In the genomic region with DNA sequence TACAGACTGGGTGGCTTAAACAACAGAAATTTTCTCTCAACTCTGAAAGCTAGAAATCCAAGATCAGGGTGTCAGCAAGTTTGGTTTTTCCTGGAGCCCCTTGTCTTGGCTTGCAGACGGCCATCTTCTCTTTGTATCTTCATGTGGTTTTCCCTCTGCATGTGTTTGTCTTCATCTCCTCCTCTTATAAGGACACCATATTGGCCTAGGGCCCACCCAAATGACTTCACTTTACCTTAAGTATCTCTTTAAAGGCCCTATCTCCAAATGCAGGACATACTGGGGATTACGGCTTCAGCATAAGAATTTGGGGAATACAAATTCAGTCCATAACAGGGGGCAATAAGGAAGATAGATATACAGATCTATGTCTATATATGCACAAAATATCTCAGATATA, we compare ENCODE assay signal across 3 cellular contexts.
TF ChIP-seq lines count a peak whose summit lies in the region.

No MANE protein-coding gene starts in this region.

TF ChIP-seq in HCT116, 20 proteins besides CTCF, POLR2A, EP300 and RAD21:
- TF ChIP-seq SIN3A (IDR thresholded peaks at IDR 0.05; ENCODE audit: low read depth) = no peak
- no peak for TF ChIP-seq FOSL1 (IDR thresholded peaks at IDR 0.05; ENCODE audit: low read depth)
- TF ChIP-seq TCF7L2 (IDR thresholded peaks at IDR 0.05; ENCODE audit: borderline replicate concordance, extremely low read depth, insufficient read depth, insufficient read length) = no peak
- no peak for TF ChIP-seq ELF1 (IDR thresholded peaks at IDR 0.05; ENCODE audit: borderline replicate concordance, low read depth)
- TF ChIP-seq, protein P1, sequence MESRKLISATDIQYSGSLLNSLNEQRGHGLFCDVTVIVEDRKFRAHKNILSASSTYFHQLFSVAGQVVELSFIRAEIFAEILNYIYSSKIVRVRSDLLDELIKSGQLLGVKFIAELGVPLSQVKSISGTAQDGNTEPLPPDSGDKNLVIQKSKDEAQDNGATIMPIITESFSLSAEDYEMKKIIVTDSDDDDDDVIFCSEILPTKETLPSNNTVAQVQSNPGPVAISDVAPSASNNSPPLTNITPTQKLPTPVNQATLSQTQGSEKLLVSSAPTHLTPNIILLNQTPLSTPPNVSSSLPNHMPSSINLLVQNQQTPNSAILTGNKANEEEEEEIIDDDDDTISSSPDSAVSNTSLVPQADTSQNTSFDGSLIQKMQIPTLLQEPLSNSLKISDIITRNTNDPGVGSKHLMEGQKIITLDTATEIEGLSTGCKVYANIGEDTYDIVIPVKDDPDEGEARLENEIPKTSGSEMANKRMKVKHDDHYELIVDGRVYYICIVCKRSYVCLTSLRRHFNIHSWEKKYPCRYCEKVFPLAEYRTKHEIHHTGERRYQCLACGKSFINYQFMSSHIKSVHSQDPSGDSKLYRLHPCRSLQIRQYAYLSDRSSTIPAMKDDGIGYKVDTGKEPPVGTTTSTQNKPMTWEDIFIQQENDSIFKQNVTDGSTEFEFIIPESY (IDR thresholded peaks at IDR 0.05; ENCODE audit: extremely low read depth, insufficient replicate concordance, low read length) = no peak
- no peak for TF ChIP-seq JUND (IDR thresholded peaks at IDR 0.05)
- no peak for TF ChIP-seq ZNF274 (IDR thresholded peaks at IDR 0.05; ENCODE audit: low read depth, low read length)
- no peak for TF ChIP-seq SP1 (IDR thresholded peaks at IDR 0.05; ENCODE audit: low read depth)
- TF ChIP-seq, protein P2, sequence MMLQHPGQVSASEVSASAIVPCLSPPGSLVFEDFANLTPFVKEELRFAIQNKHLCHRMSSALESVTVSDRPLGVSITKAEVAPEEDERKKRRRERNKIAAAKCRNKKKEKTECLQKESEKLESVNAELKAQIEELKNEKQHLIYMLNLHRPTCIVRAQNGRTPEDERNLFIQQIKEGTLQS (IDR thresholded peaks at IDR 0.05) = no peak
- no peak for TF ChIP-seq YY1 (IDR thresholded peaks at IDR 0.05; ENCODE audit: extremely low read depth, insufficient replicate concordance, low read depth, low read length)
- no peak for TF ChIP-seq EGR1 (IDR thresholded peaks at IDR 0.05; ENCODE audit: low read depth)
- TF ChIP-seq, protein P3, sequence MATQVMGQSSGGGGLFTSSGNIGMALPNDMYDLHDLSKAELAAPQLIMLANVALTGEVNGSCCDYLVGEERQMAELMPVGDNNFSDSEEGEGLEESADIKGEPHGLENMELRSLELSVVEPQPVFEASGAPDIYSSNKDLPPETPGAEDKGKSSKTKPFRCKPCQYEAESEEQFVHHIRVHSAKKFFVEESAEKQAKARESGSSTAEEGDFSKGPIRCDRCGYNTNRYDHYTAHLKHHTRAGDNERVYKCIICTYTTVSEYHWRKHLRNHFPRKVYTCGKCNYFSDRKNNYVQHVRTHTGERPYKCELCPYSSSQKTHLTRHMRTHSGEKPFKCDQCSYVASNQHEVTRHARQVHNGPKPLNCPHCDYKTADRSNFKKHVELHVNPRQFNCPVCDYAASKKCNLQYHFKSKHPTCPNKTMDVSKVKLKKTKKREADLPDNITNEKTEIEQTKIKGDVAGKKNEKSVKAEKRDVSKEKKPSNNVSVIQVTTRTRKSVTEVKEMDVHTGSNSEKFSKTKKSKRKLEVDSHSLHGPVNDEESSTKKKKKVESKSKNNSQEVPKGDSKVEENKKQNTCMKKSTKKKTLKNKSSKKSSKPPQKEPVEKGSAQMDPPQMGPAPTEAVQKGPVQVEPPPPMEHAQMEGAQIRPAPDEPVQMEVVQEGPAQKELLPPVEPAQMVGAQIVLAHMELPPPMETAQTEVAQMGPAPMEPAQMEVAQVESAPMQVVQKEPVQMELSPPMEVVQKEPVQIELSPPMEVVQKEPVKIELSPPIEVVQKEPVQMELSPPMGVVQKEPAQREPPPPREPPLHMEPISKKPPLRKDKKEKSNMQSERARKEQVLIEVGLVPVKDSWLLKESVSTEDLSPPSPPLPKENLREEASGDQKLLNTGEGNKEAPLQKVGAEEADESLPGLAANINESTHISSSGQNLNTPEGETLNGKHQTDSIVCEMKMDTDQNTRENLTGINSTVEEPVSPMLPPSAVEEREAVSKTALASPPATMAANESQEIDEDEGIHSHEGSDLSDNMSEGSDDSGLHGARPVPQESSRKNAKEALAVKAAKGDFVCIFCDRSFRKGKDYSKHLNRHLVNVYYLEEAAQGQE (IDR thresholded peaks at IDR 0.05; ENCODE audit: low read depth) = no peak
- no peak for TF ChIP-seq POLR2AphosphoS5 (IDR thresholded peaks at IDR 0.05; ENCODE audit: low read depth, low read length)
- no peak for TF ChIP-seq ZFX (IDR thresholded peaks at IDR 0.05)

TF ChIP-seq in K562, 482 proteins besides CTCF, POLR2A, EP300 and RAD21 (continues in another document):
- TF ChIP-seq CBFA2T2 (conservative IDR thresholded peaks at IDR 0.05) (peak; percentile 41), ZNF644 (tag; IDR thresholded peaks at IDR 0.05; ENCODE audit: low read depth) (0 out of 2 replicates have a peak, but pooled peaks have one; percentile 30), CEBPB (tag; IDR thresholded peaks at IDR 0.05) (no peak)
- TF ChIP-seq, protein P4, sequence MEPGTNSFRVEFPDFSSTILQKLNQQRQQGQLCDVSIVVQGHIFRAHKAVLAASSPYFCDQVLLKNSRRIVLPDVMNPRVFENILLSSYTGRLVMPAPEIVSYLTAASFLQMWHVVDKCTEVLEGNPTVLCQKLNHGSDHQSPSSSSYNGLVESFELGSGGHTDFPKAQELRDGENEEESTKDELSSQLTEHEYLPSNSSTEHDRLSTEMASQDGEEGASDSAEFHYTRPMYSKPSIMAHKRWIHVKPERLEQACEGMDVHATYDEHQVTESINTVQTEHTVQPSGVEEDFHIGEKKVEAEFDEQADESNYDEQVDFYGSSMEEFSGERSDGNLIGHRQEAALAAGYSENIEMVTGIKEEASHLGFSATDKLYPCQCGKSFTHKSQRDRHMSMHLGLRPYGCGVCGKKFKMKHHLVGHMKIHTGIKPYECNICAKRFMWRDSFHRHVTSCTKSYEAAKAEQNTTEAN (CRISPR knock-in tag; IDR thresholded peaks at IDR 0.05) = no peak

TF ChIP-seq in neural cell, 6 proteins besides CTCF, POLR2A, EP300 and RAD21:
- TF ChIP-seq MXI1 (conservative IDR thresholded peaks at IDR 0.05; ENCODE audit: poor library complexity, severe bottlenecking) = no peak
- TF ChIP-seq, protein P3 (IDR thresholded peaks at IDR 0.05; ENCODE audit: borderline replicate concordance) = no peak
- no peak for TF ChIP-seq TAF1 (IDR thresholded peaks at IDR 0.05; ENCODE audit: low read depth)
- no peak for TF ChIP-seq SMC3 (conservative IDR thresholded peaks at IDR 0.05; ENCODE audit: poor library complexity)
- no peak for TF ChIP-seq EZH2 (IDR thresholded peaks at IDR 0.05; ENCODE audit: borderline replicate concordance, insufficient read depth, low read length, poor library complexity, severe bottlenecking)
- no peak for TF ChIP-seq POLR2AphosphoS5 (IDR thresholded peaks at IDR 0.05)
